ENCODE assay signal across 27 cellular contexts in genomic region chr2:48984922-48985321, GRCh38.
DNase-seq lines count a peak whose midpoint lies in the region; ATAC-seq and TF ChIP-seq lines count a peak whose summit lies in the region.
"Had no signal": no experiment of that assay in that cellular context is flagged by ENCODE, and none has a peak within 500 bp of the region (broad histone marks: within the 10 kb centered on the region; RNA-seq: fewer than 3 reads in every experiment).

No MANE protein-coding gene starts in this region.

- H3K9ac ChIP-seq in OCI-LY3 (ENCODE audit: low read length) = no peak overlapping the region
- H3K9ac ChIP-seq: BLaER1 treated with 17β-estradiol and CSF1 and Interleukin-3, amounts not matched to agents 10 nM and 100 nM had no signal

- no peaks in the 10 kb centered on the region for H3K36me3 ChIP-seq in OCI-LY3 (replicated peaks; ENCODE audit: low read depth, low read length)
- no peaks in the 10 kb centered on the region for H3K36me3 ChIP-seq in body of pancreas (replicated peaks in 1 of 2; ENCODE audit: insufficient read depth in 1 of 2, low read depth in 2 of 2)
- H3K36me3 ChIP-seq: BLaER1 treated with 17β-estradiol and CSF1 and Interleukin-3, amounts not matched to agents 10 nM and 100 nM; colonic mucosa; neutrophil; thyroid gland had no signal

- peak overlapping the region; percentile 13; the same call in 1 of the 2 replicates for H3K4me2 ChIP-seq in OCI-LY3 (ENCODE audit: low read length)
- H3K4me2 ChIP-seq: BLaER1 treated with 17β-estradiol and CSF1 and Interleukin-3, amounts not matched to agents 10 nM and 100 nM had no signal

- H3K9me3 ChIP-seq in OCI-LY3 (ENCODE audit: insufficient read depth, low read length) = no peaks in the 10 kb centered on the region
- no peaks in the 10 kb centered on the region for H3K9me3 ChIP-seq in body of pancreas
- H3K9me3 ChIP-seq: BLaER1 treated with 17β-estradiol and CSF1 and Interleukin-3, amounts not matched to agents 10 nM and 100 nM; colonic mucosa; neutrophil; thyroid gland had no signal

- DNase-seq in MV-4-11 (lab: John Stamatoyannopoulos, UW) (no peak), body of pancreas (no peak), inferior parietal cortex (ENCODE audit: extremely low spot score) (no peak), left colon (no peak)
- DNase-seq: activated CD4-positive, alpha-beta T cell treated with anti-CD3 and anti-CD28 coated beads for 48 hours; activated naive CD4-positive, alpha-beta T cell treated with anti-CD3 and anti-CD28 coated beads, Interleukin-2, amount 10 ng/mL, durations not matched to agents 7 days and 5 days; amygdala; colonic mucosa; COR-L47; DMS79 treated with DMSO at 0.1 percent for 48 hours; effector memory CD4-positive, alpha-beta T cell; erythroblast; GOT3; head of caudate nucleus; mesenchymal stem cell; NCI-H1092 treated with DMSO at 0.1 percent for 48 hours; NCI-H2029; NCI-H69; RPMI8226; stimulated activated naive CD8-positive, alpha-beta T cell treated with anti-CD3 and anti-CD28 coated beads, Interleukin-15, amount 100 ng/mL, for 72 hours; thyroid gland had no signal

- peak; percentile 14 for ATAC-seq in GM19043 (IDR thresholded peaks at IDR 0.05; ENCODE audit: low read depth, unreplicated experiment)
- ATAC-seq in GM21528 (IDR thresholded peaks at IDR 0.05; ENCODE audit: low FRiP score, unreplicated experiment) = peak; percentile 41
- peak; percentile 31 for ATAC-seq in HG02970 (IDR thresholded peaks at IDR 0.05; ENCODE audit: low FRiP score, unreplicated experiment)
- no peak for ATAC-seq in body of pancreas
- ATAC-seq in left colon = no peak
- ATAC-seq: stimulated activated naive CD8-positive, alpha-beta T cell treated with anti-CD3 and anti-CD28 coated beads, Interleukin-15, amount 100 ng/mL, for 72 hours had no signal

- H3K27me3 ChIP-seq in OCI-LY3 (ENCODE audit: low read depth, low read length) = no peaks in the 10 kb centered on the region
- H3K27me3 ChIP-seq in body of pancreas = no peaks in the 10 kb centered on the region
- H3K27me3 ChIP-seq: BLaER1 treated with 17β-estradiol and CSF1 and Interleukin-3, amounts not matched to agents 10 nM and 100 nM; colonic mucosa; neutrophil; thyroid gland had no signal

- no peaks in the 10 kb centered on the region for H3K79me2 ChIP-seq in OCI-LY3 (ENCODE audit: low read length)

- H4K20me1 ChIP-seq in OCI-LY3 (ENCODE audit: insufficient read depth, low read length) = no peaks in the 10 kb centered on the region
- H4K20me1 ChIP-seq: BLaER1 treated with 17β-estradiol and CSF1 and Interleukin-3, amounts not matched to agents 10 nM and 100 nM had no signal

- 45 to 60% methylated on average over 5 of the region's 5 CpGs for WGBS in body of pancreas, 2 donors

- H3K4me1 ChIP-seq in OCI-LY3 (ENCODE audit: low read length) (peaks cover 13% of the 10 kb centered on the region), body of pancreas (no peaks in the 10 kb centered on the region)
- H3K4me1 ChIP-seq: colonic mucosa had no signal

- H3K4me3 ChIP-seq in OCI-LY3 (ENCODE audit: low read length) (no peak overlapping the region), body of pancreas (no peak overlapping the region)
- H3K4me3 ChIP-seq: BLaER1 treated with 17β-estradiol and CSF1 and Interleukin-3, amounts not matched to agents 10 nM and 100 nM; colonic mucosa; thyroid gland had no signal

- TF ChIP-seq CTCF in OCI-LY3 (IDR thresholded peaks at IDR 0.05; ENCODE audit: low read depth, low read length) = no peak
- no peak for TF ChIP-seq CTCF in body of pancreas (IDR thresholded peaks at IDR 0.05)

- intact Hi-C loops in body of pancreas (cut with DNase I) = no loop called here
- intact Hi-C loops in left colon (cut with DNase I, micrococcal nuclease) = no loop called here

- H2AFZ ChIP-seq in OCI-LY3 (ENCODE audit: low read depth, low read length) = peak overlapping the region; percentile 28; the same call in 1 of the 2 replicates

- TF ChIP-seq POLR2A in body of pancreas (IDR thresholded peaks at IDR 0.05) = no peak

- no peak overlapping the region for H3K27ac ChIP-seq in OCI-LY3 (ENCODE audit: low read length)
- H3K27ac ChIP-seq in body of pancreas = no peak overlapping the region
- H3K27ac ChIP-seq: BLaER1 treated with 17β-estradiol and CSF1 and Interleukin-3, amounts not matched to agents 10 nM and 100 nM; colonic mucosa; neutrophil; thyroid gland had no signal

Comparison
In these comparisons a context has a peak if more than half of its experiments do, and no peak if none do; other contexts are left out.
1. ATAC-seq: peak in GM19043 (single experiment), GM21528 (single experiment) and HG02970 (single experiment); none in body of pancreas (single experiment) and left colon (single experiment).